ENCODE assay signal across 11 cellular contexts in the genomic region with DNA sequence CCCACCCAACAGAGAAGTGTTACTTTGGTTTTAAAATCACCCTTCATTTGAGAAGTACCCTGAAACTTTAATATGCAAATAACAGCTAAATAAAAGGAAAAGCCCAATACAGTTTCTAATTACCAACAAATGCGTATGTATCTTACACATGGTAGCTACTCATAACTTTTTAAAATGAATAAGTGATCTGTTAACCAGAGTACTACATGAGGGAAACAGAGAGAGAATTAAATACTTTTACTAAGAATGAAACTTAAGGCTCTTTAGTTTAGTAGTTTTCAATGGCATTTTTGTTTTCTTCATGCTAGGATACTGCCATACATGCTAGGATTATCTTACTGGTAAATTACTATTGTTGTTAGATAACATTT. TPM values are rescaled to one million over a fixed set of nuclear protein-coding genes. Genes with fewer than 3 reads are reported as not detected.
A peak's percentile ranks its signal among the peaks of the same experiment; 100 is the strongest.
DNase-seq lines count a peak whose midpoint lies in the region; ATAC-seq, FAIRE-seq and TF ChIP-seq lines count a peak whose summit lies in the region.
"Had no signal": no experiment of that assay in that cellular context is flagged by ENCODE, and none has a peak within 500 bp of the region (broad histone marks: within the 10 kb centered on the region; RNA-seq: fewer than 3 reads in every experiment).

No MANE protein-coding gene starts in this region.

- TF ChIP-seq POLR2A in IMR-90 (IDR thresholded peaks at IDR 0.05; ENCODE audit: low read depth, low read length): no peak
- no peak for TF ChIP-seq POLR2A in endothelial cell of umbilical vein (IDR thresholded peaks at IDR 0.05; ENCODE audit: low read depth, low read length)
- no peak for TF ChIP-seq POLR2A in upper lobe of left lung (IDR thresholded peaks at IDR 0.05)

- in situ Hi-C loops in IMR-90 (cut with MboI; ENCODE audit: low sequenced_read_pairs) (no loop called here), mammary epithelial cell (cut with MboI; ENCODE audit: low sequenced_read_pairs in 2 of 2) (no loop called here)

- no peaks in the 10 kb centered on the region for H3K27me3 Mint-ChIP-seq in activated naive CD4-positive, alpha-beta T cell treated with anti-CD3 and anti-CD28 coated beads, Interleukin-2, amount 50 U/mL, for 24 hours
- H3K27me3 Mint-ChIP-seq in mesothelial cell of epicardium (ENCODE audit: low read depth): no peaks in the 10 kb centered on the region
- H3K27me3 Mint-ChIP-seq: brain had no signal

- peaks cover 57% of the 10 kb centered on the region for H3K4me1 Mint-ChIP-seq in activated naive CD4-positive, alpha-beta T cell treated with anti-CD3 and anti-CD28 coated beads, Interleukin-2, amount 50 U/mL, for 24 hours
- H3K4me1 Mint-ChIP-seq in mesothelial cell of epicardium: peaks cover 32% of the 10 kb centered on the region

- H3K79me2 ChIP-seq in endothelial cell of umbilical vein (ENCODE audit: control insufficient read depth, insufficient read depth, low read length): no peaks in the 10 kb centered on the region
- H3K79me2 ChIP-seq in mammary epithelial cell (ENCODE audit: insufficient read depth, low read length): no peaks in the 10 kb centered on the region

- H4K8ac ChIP-seq in IMR-90 (ENCODE audit: low read depth in 2 of 2, low read length in 2 of 2): peak overlapping the region; percentile 42 to 54

- no peak overlapping the region for H3K9ac ChIP-seq in IMR-90 (ENCODE audit: low read depth, low read length)
- no peak overlapping the region for H3K9ac ChIP-seq in endothelial cell of umbilical vein (replicated peaks; ENCODE audit: extremely low read depth, insufficient read depth, low read length)
- H3K9ac ChIP-seq in mammary epithelial cell (ENCODE audit: insufficient read depth, low read length): no peak overlapping the region

- peak overlapping the region; percentile 82 for H3K4ac ChIP-seq in IMR-90 (ENCODE audit: low read depth, low read length)

- H3K27me3 ChIP-seq in IMR-90 (ENCODE audit: control insufficient read depth, insufficient read depth, low read length) (no peaks in the 10 kb centered on the region), endothelial cell of umbilical vein (ENCODE audit: control insufficient read depth in 2 of 2, insufficient read depth in 2 of 2, low read length in 2 of 2) (no peaks in the 10 kb centered on the region), upper lobe of left lung (no peaks in the 10 kb centered on the region), mammary epithelial cell (ENCODE audit: insufficient read depth, low read length) (no peaks in the 10 kb centered on the region)

- H3K79me1 ChIP-seq in IMR-90 (ENCODE audit: low read depth in 1 of 2, low read length in 2 of 2): peaks cover 2 to 7% of the 10 kb centered on the region in 2 experiments; a peak in 2 of 4 replicates

- H3K23ac ChIP-seq in IMR-90 (ENCODE audit: low read depth, low read length): peak overlapping the region; percentile 47

- peak overlapping the region; percentile 67 for H4K91ac ChIP-seq in IMR-90 (ENCODE audit: insufficient read depth, low read depth, low read length)

- peak overlapping the region; percentile 94; the same call in 1 of the 2 replicates for H3K18ac ChIP-seq in IMR-90 (ENCODE audit: low read depth, low read length)

- no peak for TF ChIP-seq EP300 in upper lobe of left lung (IDR thresholded peaks at IDR 0.05)

- H3K4me3 Mint-ChIP-seq in activated naive CD4-positive, alpha-beta T cell treated with anti-CD3 and anti-CD28 coated beads, Interleukin-2, amount 50 U/mL, for 24 hours: no peak overlapping the region
- H3K4me3 Mint-ChIP-seq in mesothelial cell of epicardium: no peak overlapping the region
- H3K4me3 Mint-ChIP-seq: neural crest cell had no signal

- H2AK5ac ChIP-seq in IMR-90 (ENCODE audit: low read depth, low read length): peak overlapping the region; percentile 57; the same call in 1 of the 2 replicates

- peak overlapping the region; percentile 20 for H3K27ac Mint-ChIP-seq in activated naive CD4-positive, alpha-beta T cell treated with anti-CD3 and anti-CD28 coated beads, Interleukin-2, amount 50 U/mL, for 24 hours
- H3K27ac Mint-ChIP-seq in mesothelial cell of epicardium: no peak overlapping the region

- CTCF ChIA-PET in IMR-90 (lab: Yijun Ruan, JAX): interaction anchor here (0.7 to 1.7 kb wide), 4 partner anchors 10 to 72 kb away, joined by 3 to 5 read pairs (median 4); no protein-coding TSS in a partner anchor
- CTCF ChIA-PET in endothelial cell of umbilical vein (lab: Charles Lee): interaction anchor here (0.9 to 1.8 kb wide), 11 partner anchors 11 to 524 kb away, joined by 3 to 10 read pairs (median 4); no protein-coding TSS in a partner anchor
- CTCF ChIA-PET in mammary epithelial cell (lab: Charles Lee; ENCODE audit: low non-redundant PET): interaction anchor here (0.5 kb wide), 1 partner anchor 37 kb away, joined by 3 read pairs; no protein-coding TSS in a partner anchor

- H3K9me3 Mint-ChIP-seq in activated naive CD4-positive, alpha-beta T cell treated with anti-CD3 and anti-CD28 coated beads, Interleukin-2, amount 50 U/mL, for 24 hours: no peaks in the 10 kb centered on the region
- H3K9me3 Mint-ChIP-seq in mesothelial cell of epicardium: no peaks in the 10 kb centered on the region
- H3K9me3 Mint-ChIP-seq: brain, neural crest cell had no signal

- H4K20me1 ChIP-seq in IMR-90 (ENCODE audit: insufficient read depth, low read length): no peaks in the 10 kb centered on the region
- H4K20me1 ChIP-seq in endothelial cell of umbilical vein (replicated peaks; ENCODE audit: control insufficient read depth, extremely low read depth, insufficient read depth, low read length): no peaks in the 10 kb centered on the region
- no peaks in the 10 kb centered on the region for H4K20me1 ChIP-seq in mammary epithelial cell (ENCODE audit: insufficient read depth, low read length)

- H4K5ac ChIP-seq in IMR-90 (ENCODE audit: low read depth, low read length): peak overlapping the region; percentile 89; the same call in 1 of the 2 replicates

- no peak for TF ChIP-seq CTCF in IMR-90 (conservative IDR thresholded peaks at IDR 0.05; ENCODE audit: low read depth, low read length)
- no peak for TF ChIP-seq CTCF in endothelial cell of umbilical vein (IDR thresholded peaks at IDR 0.05; ENCODE audit: extremely low read depth in 1 of 2, insufficient read depth in 1 of 2, low read depth in 1 of 2, low read length in 2 of 2)
- TF ChIP-seq CTCF in upper lobe of left lung (IDR thresholded peaks at IDR 0.05): no peak
- no peak for TF ChIP-seq CTCF in mesothelial cell of epicardium (IDR thresholded peaks at IDR 0.05; ENCODE audit: unreplicated experiment)
- TF ChIP-seq CTCF in mammary epithelial cell (conservative IDR thresholded peaks at IDR 0.05 in 1 of 2, IDR thresholded peaks at IDR 0.05 in 1 of 2; ENCODE audit: extremely low read depth in 1 of 2, insufficient read depth in 1 of 2, low read depth in 1 of 2, low read length in 2 of 2): no peak

- BruUV-seq in IMR-90 (replicated peaks; lab: Mats Ljungman, UMichigan) (no TSS peak), endothelial cell of umbilical vein (replicated peaks; lab: Mats Ljungman, UMichigan) (no TSS peak), mammary epithelial cell (replicated peaks; lab: Mats Ljungman, UMichigan) (no TSS peak)

- H3K36me3 Mint-ChIP-seq in activated naive CD4-positive, alpha-beta T cell treated with anti-CD3 and anti-CD28 coated beads, Interleukin-2, amount 50 U/mL, for 24 hours: no peaks in the 10 kb centered on the region
- no peaks in the 10 kb centered on the region for H3K36me3 Mint-ChIP-seq in mesothelial cell of epicardium
- H3K36me3 Mint-ChIP-seq: brain had no signal

- H3K36me3 ChIP-seq in IMR-90 (ENCODE audit: control insufficient read depth, insufficient read depth, low read length) (no peaks in the 10 kb centered on the region), endothelial cell of umbilical vein (ENCODE audit: control insufficient read depth in 2 of 2, extremely low read depth in 1 of 2, insufficient read depth in 2 of 2, low read length in 2 of 2) (no peaks in the 10 kb centered on the region), upper lobe of left lung (no peaks in the 10 kb centered on the region), mammary epithelial cell (ENCODE audit: insufficient read depth, low read length) (no peaks in the 10 kb centered on the region)

- peak overlapping the region; percentile 74; the same call in 1 of the 2 replicates for H3K56ac ChIP-seq in IMR-90 (ENCODE audit: extremely low read depth, insufficient read depth, low read length)

- H3K4me3 ChIP-seq in IMR-90 (ENCODE audit: insufficient read depth, low read depth, low read length) (no peak overlapping the region), endothelial cell of umbilical vein (replicated peaks in 1 of 3; ENCODE audit: insufficient read depth in 1 of 3, low read depth in 1 of 3, low read length in 3 of 3) (no peak overlapping the region), upper lobe of left lung (no peak overlapping the region), mammary epithelial cell (replicated peaks in 1 of 3; ENCODE audit: insufficient read depth in 1 of 3, low read depth in 2 of 3, low read length in 3 of 3) (no peak overlapping the region)

- no CpG with 5 or more reads among the region's 1 CpG for WGBS in IMR-90 (ENCODE audit: extremely low coverage in 2 of 2, insufficient read length in 1 of 2), 2 experiments
- 76 to 88% methylated on average over 1 of the region's 1 CpG for WGBS in upper lobe of left lung, 2 donors
- 95% methylated on average over 1 of the region's 1 CpG for WGBS in mammary epithelial cell (ENCODE audit: low coverage, missing lambda C conversion rate)

- peak overlapping the region; percentile 43 for H2AK9ac ChIP-seq in IMR-90 (replicated peaks; ENCODE audit: low read depth, low read length, poor library complexity)

- H2BK120ac ChIP-seq in IMR-90 (ENCODE audit: low read depth, low read length): peak overlapping the region; percentile 99

- H2AFZ ChIP-seq in IMR-90 (replicated peaks; ENCODE audit: low read length, poor library complexity) (no peak overlapping the region), endothelial cell of umbilical vein (ENCODE audit: low read depth, low read length) (peak overlapping the region; percentile 51), mammary epithelial cell (ENCODE audit: low read depth, low read length) (no peak overlapping the region)

- dilution Hi-C loops in IMR-90 (cut with HindIII; ENCODE audit: low sequenced_read_pairs, unreplicated experiment): no loop called here
- dilution Hi-C loops in endothelial cell of umbilical vein (cut with MboI; ENCODE audit: extremely low pct_ligation_motif_present, low sequenced_read_pairs): no loop called here
- dilution Hi-C loops in mammary epithelial cell (cut with HindIII; ENCODE audit: low sequenced_read_pairs): no loop called here

- no peak for DNase-seq in activated naive CD4-positive, alpha-beta T cell treated with anti-CD3 and anti-CD28 coated beads, Interleukin-2, amount 50 U/mL, for 16 hours
- DNase-seq in IMR-90: no peak
- DNase-seq in endothelial cell of umbilical vein (ENCODE audit: low read depth, low spot score): no peak
- DNase-seq in upper lobe of left lung: no peak
- DNase-seq in mesothelial cell of epicardium (ENCODE audit: low spot score in 2 of 2, unreplicated experiment in 2 of 2): no peak
- no peak for DNase-seq in mammary epithelial cell
- DNase-seq: NCI-H774 had no signal

- no peaks in the 10 kb centered on the region for H3K9me3 ChIP-seq in IMR-90 (ENCODE audit: control insufficient read depth, insufficient read depth, low read length)
- H3K9me3 ChIP-seq in endothelial cell of umbilical vein (replicated peaks; ENCODE audit: control insufficient read depth, insufficient read depth, low read length): no peaks in the 10 kb centered on the region
- no peaks in the 10 kb centered on the region for H3K9me3 ChIP-seq in upper lobe of left lung
- H3K9me3 ChIP-seq in mammary epithelial cell (replicated peaks; ENCODE audit: insufficient read depth, low read length): no peaks in the 10 kb centered on the region

- H3K4me1 ChIP-seq in IMR-90 (ENCODE audit: control insufficient read depth, insufficient read depth, low read length) (peaks cover 20% of the 10 kb centered on the region), endothelial cell of umbilical vein (ENCODE audit: control insufficient read depth, extremely low read depth, insufficient read depth, low read length) (peaks cover 22% of the 10 kb centered on the region), upper lobe of left lung (peaks cover 24 to 32% (median 29%) of the 10 kb centered on the region in 4 donors), mammary epithelial cell (ENCODE audit: insufficient read depth, low read length) (peaks cover 40% of the 10 kb centered on the region)

- H3K14ac ChIP-seq in IMR-90 (replicated peaks; ENCODE audit: low read depth, low read length): peak overlapping the region; percentile 32; the same call in 1 of the 2 replicates

- H3K4me2 ChIP-seq in IMR-90 (ENCODE audit: low read depth, low read length) (no peak overlapping the region), endothelial cell of umbilical vein (ENCODE audit: insufficient read depth, low read length) (no peak overlapping the region), mammary epithelial cell (ENCODE audit: insufficient read depth, low read depth, low read length) (no peak overlapping the region)

- no peak for FAIRE-seq in endothelial cell of umbilical vein (lab: Jason Lieb, UNC)

- H2BK20ac ChIP-seq in IMR-90 (ENCODE audit: low read depth, low read length): peak overlapping the region; percentile 99

- no peak for TF ChIP-seq RAD21 in IMR-90 (IDR thresholded peaks at IDR 0.05; ENCODE audit: low read length)

- no peak for ATAC-seq in IMR-90 (ENCODE audit: low read depth)
- ATAC-seq in upper lobe of left lung (ENCODE audit: low FRiP score in 2 of 2): no peak
- no peak for ATAC-seq in HG02623 (IDR thresholded peaks at IDR 0.05; ENCODE audit: unreplicated experiment)

- intact Hi-C loops in IMR-90 (cut with micrococcal nuclease) (no loop called here), endothelial cell of umbilical vein (cut with micrococcal nuclease) (loop anchor here (5.0 kb wide), 1 partner anchor 39 kb away; a partner anchor contains a TSS), mammary epithelial cell (cut with micrococcal nuclease) (loop anchor here (5.0 kb wide), 2 partner anchors 39 to 46 kb away; a partner anchor contains a TSS)

- peak overlapping the region; percentile 98 for H2BK5ac ChIP-seq in IMR-90 (ENCODE audit: low read depth, low read length, poor library complexity, severe bottlenecking)

- H3K9me1 ChIP-seq in IMR-90 (ENCODE audit: insufficient read depth, low read length): 0 out of 2 replicates have a peak, but pooled peaks cover 6% of the 10 kb centered on the region
- H3K9me1 ChIP-seq in endothelial cell of umbilical vein (replicated peaks; ENCODE audit: control insufficient read depth, extremely low read depth, insufficient read depth, low read length): no peaks in the 10 kb centered on the region

- H3K27ac ChIP-seq in IMR-90 (ENCODE audit: insufficient read depth, low read length) (peak overlapping the region; percentile 86), endothelial cell of umbilical vein (ENCODE audit: insufficient read depth, low read depth, low read length) (peak overlapping the region; percentile 77), upper lobe of left lung (peak overlapping the region; percentile 69 to 87 (median 79)), mammary epithelial cell (ENCODE audit: insufficient read depth, low read depth, low read length) (no peak overlapping the region)

- peak overlapping the region; percentile 82; the same call in 2 of the 3 replicates for H2BK15ac ChIP-seq in IMR-90 (ENCODE audit: low read depth, low read length)

- POLR2A ChIA-PET in IMR-90 (lab: Charles Lee; ENCODE audit: unreplicated experiment): interaction anchor here (0.9 to 3.7 kb wide), 7 partner anchors 13 to 68 kb away, joined by 4 to 57 read pairs (median 7); a partner anchor contains a TSS
- POLR2A ChIA-PET in endothelial cell of umbilical vein (lab: Charles Lee): interaction anchor here (2.4 kb wide), 1 partner anchor 38 kb away, joined by 25 read pairs; a partner anchor contains a TSS

RNA-seq across cellular contexts. Expression of a gene that starts 39.1 kb away (rescaled TPM):
- total RNA-seq in IMR-90 (2012; rRNA removed): 57.7 and 141 TPM in 2 replicates
- 46.3 and 73.3 TPM in 2 replicates for polyA plus RNA-seq in IMR-90 (2012; rRNA removed)
- polyA plus RNA-seq in IMR-90 (2012; cell fraction: cytosol; rRNA removed): 8.2 and 11.9 TPM in 2 replicates
- 124 and 666 TPM in 2 replicates for polyA plus RNA-seq in IMR-90 (2012; cell fraction: nucleus; rRNA removed; ENCODE audit: low replicate concordance)
- 42.4 and 47.6 TPM in 2 replicates for total RNA-seq in endothelial cell of umbilical vein
- polyA plus RNA-seq in endothelial cell of umbilical vein: 9.1 and 14.7 TPM in 2 replicates
- 4.4 and 6.3 TPM in 2 replicates for polyA plus RNA-seq in endothelial cell of umbilical vein (2011; cell fraction: cytosol; rRNA removed)
- polyA plus RNA-seq in endothelial cell of umbilical vein (2011; cell fraction: nucleus; rRNA removed): 98.7 and 150 TPM in 2 replicates
- 34.6 and 55.6 TPM in 2 replicates for polyA plus RNA-seq in endothelial cell of umbilical vein (2012)
- 31.0 and 38.3 TPM in 2 replicates for polyA minus RNA-seq in endothelial cell of umbilical vein
- polyA minus RNA-seq in endothelial cell of umbilical vein (2011; cell fraction: cytosol; rRNA and poly(A)+ RNA removed): 9.1 TPM
- 136 and 161 TPM in 2 replicates for polyA minus RNA-seq in endothelial cell of umbilical vein (2011; cell fraction: nucleus; rRNA and poly(A)+ RNA removed)
- 100 to 1,000 TPM in 1 of 6 donors, 10 to 100 TPM in 5; 35.7 to 137 (median 46.9) TPM for total RNA-seq in upper lobe of left lung
- total RNA-seq in mesothelial cell of epicardium: 13.5 to 15.6 TPM (median 15.4 TPM) in 3 replicates
- 10 to 100 TPM; 77.7 to 88.2 TPM for total RNA-seq in mammary epithelial cell
- polyA plus RNA-seq in mammary epithelial cell: 13.4 TPM
- 13.1 TPM for polyA minus RNA-seq in mammary epithelial cell
